In genomic region chr6:56115715-56116114, GRCh38 we compare ENCODE assay signal across 34 cellular contexts.
"Had no signal": no experiment of that assay in that cellular context is flagged by ENCODE, and none has a peak within 500 bp of the region (broad histone marks: within the 10 kb centered on the region; RNA-seq: fewer than 3 reads in every experiment).

No MANE protein-coding gene starts in this region.

- H3K4me3 ChIP-seq: adrenal gland, ascending aorta, body of pancreas, breast epithelium, cardiac muscle cell had no signal

- ATAC-seq: activated naive CD4-positive, alpha-beta T cell treated with anti-CD3 and anti-CD28 coated beads, Interleukin-2, amount 50 U/mL, for 72 hours; activated naive CD8-positive, alpha-beta T cell treated with anti-CD3 and anti-CD28 coated beads, Interleukin-2, amount 50 U/mL, for 24 hours; activated T-cell treated with anti-CD3 and anti-CD28 coated beads, Interleukin-2, amount 50 U/mL, for 4 hours; activated T-cell treated with anti-CD3 and anti-CD28 coated beads, Interleukin-2, amount 50 U/mL, for 72 hours; activated T-helper 17 cell treated with anti-CD3 and anti-CD28 coated beads, Interleukin-2, amount 50 U/mL, for 72 hours; body of pancreas had no signal

- H3K36me3 ChIP-seq: adrenal gland, brain microvascular endothelial cell, breast epithelium, cardiac muscle cell had no signal

- H3K4me1 ChIP-seq: adrenal gland, body of pancreas, breast epithelium had no signal

- H3K27me3 ChIP-seq: adrenal gland, ascending aorta, body of pancreas, brain microvascular endothelial cell, breast epithelium, cardiac muscle cell had no signal

- DNase-seq: activated effector memory CD4-positive, alpha-beta T cell treated with anti-CD3 and anti-CD28 coated beads, Interleukin-2, amount 50 U/mL, for 16 hours; activated effector memory CD4-positive, alpha-beta T cell treated with Interleukin-2 at 50 U/mL for 16 hours; activated gamma-delta T cell; activated gamma-delta T cell treated with Interleukin-2 at 50 U/mL for 16 hours; activated naive CD4-positive, alpha-beta T cell; activated naive CD4-positive, alpha-beta T cell treated with anti-CD3 and anti-CD28 coated beads for 36 hours; activated naive CD4-positive, alpha-beta T cell treated with anti-CD3 and anti-CD28 coated beads, Interleukin-2, amount 10 ng/mL, durations not matched to agents 7 days and 5 days; activated naive CD4-positive, alpha-beta T cell treated with anti-CD3 and anti-CD28 coated beads, Interleukin-2, amount 50 U/mL, for 16 hours; activated naive CD4-positive, alpha-beta T cell treated with Interleukin-2 at 50 U/mL for 16 hours; activated naive CD8-positive, alpha-beta T cell treated with anti-CD3 and anti-CD28 coated beads for 36 hours; activated naive CD8-positive, alpha-beta T cell treated with anti-CD3 and anti-CD28 coated beads, Interleukin-2, amount 10 ng/mL, durations not matched to agents 7 days and 5 days; activated naive CD8-positive, alpha-beta T cell treated with anti-CD3 and anti-CD28 coated beads, Interleukin-2, amount 50 U/mL, for 24 hours; activated T-cell treated with anti-CD3 and anti-CD28 coated beads, Interleukin-2, amount 50 U/mL, for 1 hour; activated T-cell treated with anti-CD3 and anti-CD28 coated beads, Interleukin-2, amount 50 U/mL, for 24 hours; activated T-cell treated with anti-CD3 and anti-CD28 coated beads, Interleukin-2, amount 50 U/mL, for 4 hours; activated T-cell treated with anti-CD3 and anti-CD28 coated beads, Interleukin-2, amount 50 U/mL, for 48 hours; activated T-cell treated with anti-CD3 and anti-CD28 coated beads, Interleukin-2, amount 50 U/mL, for 72 hours; adrenal gland; amniotic stem cell; amygdala; anterior cingulate cortex; aorta; body of pancreas; brain microvascular endothelial cell; caudate nucleus; central memory CD4-positive, alpha-beta T cell; cerebellar nuclear complex had no signal

- H3K9me3 ChIP-seq: adrenal gland, body of pancreas had no signal

- FAIRE-seq: astrocyte, bronchial epithelial cell had no signal

- H3K27ac ChIP-seq: adrenal gland, body of pancreas, brain microvascular endothelial cell, breast epithelium, cardiac muscle cell had no signal
